23 cellular contexts compared by ENCODE assay signal in genomic region chr13:32745509-32745908, GRCh38.
DNase-seq lines count a peak whose midpoint lies in the region; ATAC-seq, FAIRE-seq and TF ChIP-seq lines count a peak whose summit lies in the region.
"Had no signal": no experiment of that assay in that cellular context is flagged by ENCODE, and none has a peak within 500 bp of the region (broad histone marks: within the 10 kb centered on the region; RNA-seq: fewer than 3 reads in every experiment).

No MANE protein-coding gene starts in this region.

- H3K9me3 Mint-ChIP-seq in endodermal cell (no peaks in the 10 kb centered on the region), nephron (no peaks in the 10 kb centered on the region)
- H3K9me3 Mint-ChIP-seq: CD4-positive, alpha-beta T cell had no signal

- H3K9ac ChIP-seq in HepG2 (ENCODE audit: insufficient read depth, low read depth, low read length) (no peak overlapping the region), endodermal cell (ENCODE audit: extremely low read depth, low read length, poor library complexity, severe bottlenecking) (no peak overlapping the region)
- H3K9ac ChIP-seq: GM23248 had no signal

- BruUV-seq in HepG2 (replicated peaks; lab: Mats Ljungman, UMichigan), result no TSS peak

- ATAC-seq in HepG2, result no peak
- ATAC-seq in right lobe of liver, result no peak
- no peak for ATAC-seq in esophagus mucosa
- no peak for ATAC-seq in HG02884 (IDR thresholded peaks at IDR 0.05; ENCODE audit: unreplicated experiment)
- ATAC-seq: PC-3 had no signal

- H3K36me3 Mint-ChIP-seq in endodermal cell (ENCODE audit: low read depth), result peaks cover 29% of the 10 kb centered on the region
- peaks cover 64% of the 10 kb centered on the region for H3K36me3 Mint-ChIP-seq in nephron (ENCODE audit: low read depth)

- in situ Hi-C loops in HepG2 (cut with HindIII; ENCODE audit: extremely low pct_ligation_motif_present, low pct_unique_long_range_greater_than_20kb), result no loop called here
- in situ Hi-C loops in ACHN (cut with HindIII; ENCODE audit: low pct_ligation_motif_present, low pct_unique_long_range_greater_than_20kb, low sequenced_read_pairs), result loop anchor here (25.0 kb wide), 1 partner anchor 167 kb away; no protein-coding TSS in a partner anchor

- no peak for TF ChIP-seq EP300 in HepG2 (IDR thresholded peaks at IDR 0.05; ENCODE audit: low read depth in 2 of 2, low read length in 2 of 2)
- TF ChIP-seq EP300 in HepG2 (CRISPR knock-in tag; IDR thresholded peaks at IDR 0.05; ENCODE audit: borderline replicate concordance), result no peak

- POLR2A ChIA-PET in HepG2 (lab: Yijun Ruan, JAX), result no interaction called here

- TF ChIP-seq POLR2A in HepG2 (IDR thresholded peaks at IDR 0.05; ENCODE audit: insufficient read depth in 1 of 2, low read depth in 2 of 2, low read length in 2 of 2) (no peak), right lobe of liver (IDR thresholded peaks at IDR 0.05) (no peak)

- no peaks in the 10 kb centered on the region for H4K20me1 ChIP-seq in HepG2 (ENCODE audit: insufficient read depth, low read length)

- H3K9me3 ChIP-seq in HepG2 (ENCODE audit: low read length), result no peaks in the 10 kb centered on the region
- H3K9me3 ChIP-seq in right lobe of liver, result no peaks in the 10 kb centered on the region
- H3K9me3 ChIP-seq in endodermal cell (ENCODE audit: control insufficient read depth, low read length), result no peaks in the 10 kb centered on the region
- H3K9me3 ChIP-seq: BE2C, Caco-2 had no signal

- H3K4me2 ChIP-seq in HepG2 (ENCODE audit: low read depth, low read length), result no peak overlapping the region

- intact Hi-C loops in HepG2 (cut with micrococcal nuclease; ENCODE audit: unreplicated experiment), result no loop called here
- intact Hi-C loops in right lobe of liver (cut with DNase I), result no loop called here

- H3K36me3 ChIP-seq in HepG2 (replicated peaks in 1 of 2; ENCODE audit: control insufficient read depth in 1 of 2, insufficient read depth in 2 of 2, low read length in 2 of 2) (peaks cover 0 to 14% of the 10 kb centered on the region in 2 experiments; a peak in 4 of 5 replicates), right lobe of liver (peaks cover 0 to 7% (median 4%) of the 10 kb centered on the region in 4 donors), endodermal cell (ENCODE audit: control insufficient read depth, insufficient read depth, low read length) (peaks cover 55% of the 10 kb centered on the region)

- DNase-seq in HepG2 (ENCODE audit: low spot score) (peak; percentile 10), right lobe of liver (no peak), endodermal cell (peak; percentile 51), ACHN (no peak), NCI-H2171 treated with DMSO at 0.1 percent for 48 hours (lab: John Stamatoyannopoulos, UW) (no peak)
- DNase-seq: BE2C; Caco-2; CD4-positive, alpha-beta T cell; DMS153; GDM1; GM23248; HCEC 1CT; NCI-H1105; NCI-H2081; NCI-H510A; NCI-H748 treated with DMSO at 0.1 percent for 48 hours; PC-3; SIG-M5 had no signal

- H2AFZ ChIP-seq in HepG2 (ENCODE audit: low read length), result no peak overlapping the region
- H2AFZ ChIP-seq: GM23248 had no signal

- H3K4me3 Mint-ChIP-seq in endodermal cell, result no peak overlapping the region
- H3K4me3 Mint-ChIP-seq in nephron, result no peak overlapping the region
- H3K4me3 Mint-ChIP-seq: CD4-positive, alpha-beta T cell had no signal

- WGBS in HepG2 (ENCODE audit: low lambda C conversion rate), result 100% methylated on average over 1 of the region's 1 CpG
- 86% methylated on average over 1 of the region's 1 CpG for whole genome bisulfite sequencing in right lobe of liver (ENCODE audit: insufficient coverage, low coverage, low lambda C conversion rate, missing lambda C conversion rate)
- WGBS in endodermal cell (ENCODE audit: insufficient coverage in 1 of 2, insufficient read length in 1 of 2), 2 experiments, result 84 to 100% methylated on average over 1 of the region's 1 CpG

- no peak for FAIRE-seq in HepG2 (lab: Jason Lieb, UNC)
- FAIRE-seq: K562 had no signal

- no peaks in the 10 kb centered on the region for H3K79me2 ChIP-seq in HepG2 (ENCODE audit: insufficient read depth, low read length)

- TF ChIP-seq RAD21 in HepG2 (CRISPR knock-in tag; IDR thresholded peaks at IDR 0.05), result no peak

- H3K27ac Mint-ChIP-seq in endodermal cell (peak overlapping the region; percentile 61), nephron (peak overlapping the region in 2 of 3 experiments; percentile 67 to 84)
- H3K27ac Mint-ChIP-seq: CD4-positive, alpha-beta T cell had no signal

- H3K27me3 Mint-ChIP-seq in endodermal cell (ENCODE audit: insufficient read depth), result no peaks in the 10 kb centered on the region
- no peaks in the 10 kb centered on the region for H3K27me3 Mint-ChIP-seq in nephron (ENCODE audit: low read depth)
- H3K27me3 Mint-ChIP-seq: CD4-positive, alpha-beta T cell had no signal

- H3K4me1 Mint-ChIP-seq in endodermal cell (peaks cover 8% of the 10 kb centered on the region), nephron (peaks cover 36% of the 10 kb centered on the region)

- 0 out of 2 replicates have a peak, but pooled peaks cover 6% of the 10 kb centered on the region for H3K4me1 ChIP-seq in HepG2 (ENCODE audit: insufficient read depth, low read length)
- H3K4me1 ChIP-seq in right lobe of liver, result no peaks in the 10 kb centered on the region
- no peaks in the 10 kb centered on the region for H3K4me1 ChIP-seq in endodermal cell (ENCODE audit: control insufficient read depth, insufficient read depth, low read length)
- H3K4me1 ChIP-seq: BE2C, Caco-2 had no signal

- H3K4me3 ChIP-seq in HepG2 (replicated peaks in 1 of 3; ENCODE audit: insufficient read depth in 1 of 3, low read depth in 2 of 3, low read length in 3 of 3) (no peak overlapping the region), right lobe of liver (no peak overlapping the region), endodermal cell (ENCODE audit: low read length) (no peak overlapping the region)
- H3K4me3 ChIP-seq: GM23248, K562 had no signal

- CTCF ChIA-PET in HepG2 (lab: Yijun Ruan, JAX; ENCODE audit: low intra/inter-chr PET ratio, low total read pairs), result no interaction called here

- TF ChIP-seq CTCF in HepG2 (CRISPR knock-in tag; IDR thresholded peaks at IDR 0.05), result no peak
- no peak for TF ChIP-seq CTCF in right lobe of liver (IDR thresholded peaks at IDR 0.05)
- TF ChIP-seq CTCF in endodermal cell (conservative IDR thresholded peaks at IDR 0.05), result no peak
- no peak for TF ChIP-seq CTCF in nephron (IDR thresholded peaks at IDR 0.05; ENCODE audit: unreplicated experiment in 3 of 3)

- H3K27me3 ChIP-seq in HepG2 (ENCODE audit: control insufficient read depth in 1 of 2, insufficient read depth in 2 of 2, low read length in 2 of 2) (no peaks in the 10 kb centered on the region), right lobe of liver (no peaks in the 10 kb centered on the region), endodermal cell (ENCODE audit: control insufficient read depth, insufficient read depth, low read length, poor library complexity, severe bottlenecking) (no peaks in the 10 kb centered on the region)
- H3K27me3 ChIP-seq: BE2C had no signal

- H3K27ac ChIP-seq in HepG2 (ENCODE audit: extremely low read length, insufficient read depth, low read length) (no peak overlapping the region), right lobe of liver (no peak overlapping the region), endodermal cell (ENCODE audit: low read depth, low read length) (peak overlapping the region; percentile 9)
- H3K27ac ChIP-seq: GM23248, RWPE1 had no signal

TF ChIP-seq in HepG2, 621 proteins besides CTCF, POLR2A, EP300 and RAD21:
- no peak for TF ChIP-seq HBP1 (CRISPR knock-in tag; IDR thresholded peaks at IDR 0.05; ENCODE audit: low read depth)
- TF ChIP-seq SRSF9 (IDR thresholded peaks at IDR 0.05; ENCODE audit: borderline replicate concordance, insufficient read depth, low read depth, low read length, poor library complexity, severe bottlenecking), result no peak

Comparison
In these comparisons a context has a peak if more than half of its experiments do, and no peak if none do; other contexts are left out.
1. DNase-seq: peak in HepG2 (single experiment) and endodermal cell (single experiment); none in right lobe of liver (0 of 3), ACHN (single experiment) and NCI-H2171 treated with DMSO at 0.1 percent for 48 hours (single experiment).